ENCODE assay signal across 14 cellular contexts in the genomic region with DNA sequence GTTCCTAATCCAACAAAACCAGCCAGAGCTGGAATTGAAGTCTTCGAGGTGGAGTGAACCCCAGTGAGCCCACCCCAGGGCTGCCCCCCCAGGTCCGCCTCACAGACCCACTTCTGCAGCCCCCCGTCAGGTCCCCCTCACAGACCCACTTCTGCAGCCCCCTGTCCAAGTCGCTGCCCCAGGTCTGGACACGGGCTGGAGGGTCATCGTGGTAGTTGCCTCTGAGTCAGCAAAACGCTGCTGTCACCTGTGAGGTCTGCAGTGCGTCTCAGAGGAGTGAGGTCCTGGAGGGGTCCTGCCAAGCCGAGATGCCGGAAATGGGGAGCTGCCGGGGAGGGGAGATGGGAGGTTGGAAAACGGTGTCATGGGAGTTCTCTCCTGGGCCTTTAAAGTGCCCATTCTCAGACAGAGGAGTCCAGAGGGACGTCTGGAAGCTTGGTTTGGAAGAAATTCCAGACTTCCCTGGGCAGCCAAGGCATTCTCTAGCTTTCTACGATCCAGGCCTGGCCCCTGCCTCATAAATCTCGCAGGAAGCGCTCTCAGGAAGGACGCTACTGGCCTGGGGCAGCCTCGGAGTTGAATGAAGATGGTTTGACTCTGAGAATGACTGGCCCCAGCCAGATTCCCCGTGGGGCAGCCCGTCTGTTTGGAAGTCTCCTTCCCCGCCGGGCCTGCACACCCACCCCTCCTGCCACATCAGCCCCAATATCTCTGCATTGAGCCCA. TPM values are rescaled to one million over a fixed set of nuclear protein-coding genes. Genes with fewer than 3 reads are reported as not detected.
DNase-seq lines count a peak whose midpoint lies in the region; ATAC-seq and TF ChIP-seq lines count a peak whose summit lies in the region.
"Had no signal": no experiment of that assay in that cellular context is flagged by ENCODE, and none has a peak within 500 bp of the region (broad histone marks: within the 10 kb centered on the region; RNA-seq: fewer than 3 reads in every experiment).

No MANE protein-coding gene starts in this region.

- ATAC-seq in heart right ventricle (no peak), GM21737 (IDR thresholded peaks at IDR 0.05; ENCODE audit: unreplicated experiment) (no peak), GM19452 (IDR thresholded peaks at IDR 0.05; ENCODE audit: unreplicated experiment) (no peak)

- TF ChIP-seq CTCF in heart right ventricle (IDR thresholded peaks at IDR 0.05) (no peak), ascending aorta (IDR thresholded peaks at IDR 0.05) (no peak), vagina (IDR thresholded peaks at IDR 0.05) (no peak)

- no peak for TF ChIP-seq POLR2A in vagina (IDR thresholded peaks at IDR 0.05)

- H3K4me1 ChIP-seq in heart right ventricle = peaks cover 0 to 6% (median 0%) of the 10 kb centered on the region in 9 donors
- peaks cover 19 to 35% of the 10 kb centered on the region in 2 donors for H3K4me1 ChIP-seq in ascending aorta
- peaks cover 38% of the 10 kb centered on the region for H3K4me1 ChIP-seq in muscle layer of colon (ENCODE audit: insufficient read depth, low read length)
- peaks cover 24% of the 10 kb centered on the region for H3K4me1 ChIP-seq in vagina

- H3K9ac ChIP-seq in muscle layer of colon (ENCODE audit: low read length) = no peak overlapping the region

- no peaks in the 10 kb centered on the region for H3K9me3 ChIP-seq in heart right ventricle
- no peaks in the 10 kb centered on the region for H3K9me3 ChIP-seq in ascending aorta
- H3K9me3 ChIP-seq in muscle layer of colon (ENCODE audit: low read length) = no peaks in the 10 kb centered on the region
- H3K9me3 ChIP-seq in vagina = no peaks in the 10 kb centered on the region
- H3K9me3 ChIP-seq: testis had no signal

- H3K27me3 ChIP-seq in heart right ventricle (no peaks in the 10 kb centered on the region), ascending aorta (no peaks in the 10 kb centered on the region), muscle layer of colon (ENCODE audit: control insufficient read depth in 1 of 2, insufficient read depth in 2 of 2, low read length in 2 of 2) (no peaks in the 10 kb centered on the region), vagina (no peaks in the 10 kb centered on the region)
- H3K27me3 ChIP-seq: brain microvascular endothelial cell, testis had no signal

- H3K4me3 ChIP-seq in heart right ventricle = no peak overlapping the region
- peak overlapping the region in 1 of 2 donors; percentile 25 for H3K4me3 ChIP-seq in ascending aorta
- H3K4me3 ChIP-seq in muscle layer of colon (ENCODE audit: low read depth in 1 of 2, low read length in 2 of 2) = no peak overlapping the region
- H3K4me3 ChIP-seq in vagina = no peak overlapping the region
- H3K4me3 ChIP-seq: testis had no signal

- DNase-seq in cardiac septum (ENCODE audit: low spot score) (peak; percentile 69), heart right ventricle (no peak), ascending aorta (ENCODE audit: low spot score in 2 of 2) (peak in 1 of 2 donors; percentile 62), vagina (ENCODE audit: extremely low spot score in 2 of 2) (no peak), DMS153 treated with DMSO at 0.1 percent for 48 hours (lab: John Stamatoyannopoulos, UW; ENCODE audit: unreplicated experiment) (no peak)
- DNase-seq: NCI-H1092, NCI-H510A, testis had no signal

- intact Hi-C loops in cardiac septum (cut with DNase I) (no loop called here), heart right ventricle (cut with DNase I) (no loop called here), ascending aorta (cut with DNase I) (no loop called here), vagina (cut with DNase I) (no loop called here)

- H3K36me3 ChIP-seq in heart right ventricle (no peaks in the 10 kb centered on the region), ascending aorta (no peaks in the 10 kb centered on the region), muscle layer of colon (ENCODE audit: insufficient read depth, low read length) (no peaks in the 10 kb centered on the region), vagina (no peaks in the 10 kb centered on the region)
- H3K36me3 ChIP-seq: brain microvascular endothelial cell had no signal

- H3K27ac ChIP-seq in heart right ventricle = peak overlapping the region in 1 of 10 donors; percentile 42
- H3K27ac ChIP-seq in ascending aorta = peak overlapping the region; percentile 76 to 91
- H3K27ac ChIP-seq in muscle layer of colon (ENCODE audit: low read depth, low read length) = peak overlapping the region; percentile 43
- peak overlapping the region; percentile 44 for H3K27ac ChIP-seq in vagina
- H3K27ac ChIP-seq: brain microvascular endothelial cell, testis had no signal

- WGBS in heart right ventricle, 2 donors = 62 to 66% methylated on average over 22 of the region's 22 CpGs

RNA-seq across cellular contexts. Expression of a gene that starts 38.6 kb away (rescaled TPM):
- total RNA-seq in cardiac septum = not detected
- total RNA-seq in heart right ventricle = not detected
- polyA plus RNA-seq in heart right ventricle = under 1 TPM in 1 of 2 donors, not detected in 1; 0.04 TPM
- total RNA-seq in ascending aorta = not detected
- 50.6 TPM for total RNA-seq in vagina
- total RNA-seq: activated CD8-positive, alpha-beta memory T cell treated with anti-CD3 and anti-CD28 coated beads for 36 hours; fibroblast of lung had no signal
- polyA plus RNA-seq: fibroblast of lung had no signal

Comparison
In these comparisons a context has a peak if more than half of its experiments do, and no peak if none do; other contexts are left out.
1. RNA of a gene that starts 38.6 kb away (total RNA-seq): 50.6 TPM in vagina (single experiment); not detected in cardiac septum (single experiment), not detected in heart right ventricle and not detected in ascending aorta (single experiment); every median in the first group is over 10 times any median in the second.